In the genomic region with DNA sequence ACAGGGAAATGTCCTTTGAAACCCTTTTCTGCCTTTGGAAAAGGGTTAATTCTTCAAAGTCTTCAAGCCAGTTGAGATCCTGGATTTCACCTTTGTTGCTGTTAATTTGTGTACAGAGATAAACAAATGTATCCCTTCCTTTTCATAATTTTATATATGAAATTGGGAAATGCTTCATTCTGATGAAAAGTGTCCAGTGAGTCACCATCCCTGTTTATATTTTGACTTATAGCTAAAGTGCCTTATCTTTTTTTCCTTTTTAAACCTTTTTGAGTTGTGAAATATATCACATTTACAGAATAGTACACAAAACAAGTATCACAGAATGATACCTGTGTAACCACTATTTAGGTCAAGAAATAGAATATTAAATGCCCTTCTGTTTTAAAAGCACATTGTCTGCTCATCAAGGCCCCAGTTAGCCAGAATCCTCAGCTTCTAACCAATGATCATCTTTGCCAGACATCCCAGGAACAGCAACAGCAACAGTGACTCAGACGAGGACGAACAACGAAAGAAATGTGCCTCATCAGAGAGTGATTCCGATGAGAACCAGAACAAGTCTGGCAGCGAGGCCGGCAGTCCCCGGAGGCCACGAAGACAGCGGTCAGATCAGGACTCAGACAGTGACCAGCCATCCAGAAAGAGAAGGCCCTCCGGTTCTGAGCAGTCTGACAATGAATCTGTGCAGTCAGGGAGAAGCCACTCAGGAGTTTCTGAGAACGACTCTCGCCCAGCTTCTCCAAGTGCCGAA, we compare ENCODE assay signal across 1 cellular context.
TF ChIP-seq lines count a peak whose summit lies in the region.

No MANE protein-coding gene starts in this region.

TF ChIP-seq in SK-N-SH, 30 proteins besides CTCF, POLR2A, EP300 and RAD21 (continued from another document):
- TF ChIP-seq, protein P1, sequence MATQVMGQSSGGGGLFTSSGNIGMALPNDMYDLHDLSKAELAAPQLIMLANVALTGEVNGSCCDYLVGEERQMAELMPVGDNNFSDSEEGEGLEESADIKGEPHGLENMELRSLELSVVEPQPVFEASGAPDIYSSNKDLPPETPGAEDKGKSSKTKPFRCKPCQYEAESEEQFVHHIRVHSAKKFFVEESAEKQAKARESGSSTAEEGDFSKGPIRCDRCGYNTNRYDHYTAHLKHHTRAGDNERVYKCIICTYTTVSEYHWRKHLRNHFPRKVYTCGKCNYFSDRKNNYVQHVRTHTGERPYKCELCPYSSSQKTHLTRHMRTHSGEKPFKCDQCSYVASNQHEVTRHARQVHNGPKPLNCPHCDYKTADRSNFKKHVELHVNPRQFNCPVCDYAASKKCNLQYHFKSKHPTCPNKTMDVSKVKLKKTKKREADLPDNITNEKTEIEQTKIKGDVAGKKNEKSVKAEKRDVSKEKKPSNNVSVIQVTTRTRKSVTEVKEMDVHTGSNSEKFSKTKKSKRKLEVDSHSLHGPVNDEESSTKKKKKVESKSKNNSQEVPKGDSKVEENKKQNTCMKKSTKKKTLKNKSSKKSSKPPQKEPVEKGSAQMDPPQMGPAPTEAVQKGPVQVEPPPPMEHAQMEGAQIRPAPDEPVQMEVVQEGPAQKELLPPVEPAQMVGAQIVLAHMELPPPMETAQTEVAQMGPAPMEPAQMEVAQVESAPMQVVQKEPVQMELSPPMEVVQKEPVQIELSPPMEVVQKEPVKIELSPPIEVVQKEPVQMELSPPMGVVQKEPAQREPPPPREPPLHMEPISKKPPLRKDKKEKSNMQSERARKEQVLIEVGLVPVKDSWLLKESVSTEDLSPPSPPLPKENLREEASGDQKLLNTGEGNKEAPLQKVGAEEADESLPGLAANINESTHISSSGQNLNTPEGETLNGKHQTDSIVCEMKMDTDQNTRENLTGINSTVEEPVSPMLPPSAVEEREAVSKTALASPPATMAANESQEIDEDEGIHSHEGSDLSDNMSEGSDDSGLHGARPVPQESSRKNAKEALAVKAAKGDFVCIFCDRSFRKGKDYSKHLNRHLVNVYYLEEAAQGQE (IDR thresholded peaks at IDR 0.05; ENCODE audit: low read depth, low read length), result no peak
- no peak for TF ChIP-seq USF2 (IDR thresholded peaks at IDR 0.05; ENCODE audit: borderline replicate concordance, low read depth, low read length)
- no peak for TF ChIP-seq USF1 (IDR thresholded peaks at IDR 0.05; ENCODE audit: borderline replicate concordance, low read depth)
- no peak for TF ChIP-seq MEF2A (IDR thresholded peaks at IDR 0.05; ENCODE audit: borderline replicate concordance, low read depth)
- no peak for TF ChIP-seq IRF3 (IDR thresholded peaks at IDR 0.05; ENCODE audit: low read depth, low read length)
- no peak for TF ChIP-seq YY1 (IDR thresholded peaks at IDR 0.05; ENCODE audit: low read depth)
- no peak for TF ChIP-seq TAF1 (IDR thresholded peaks at IDR 0.05; ENCODE audit: borderline replicate concordance, low read depth, low read length)
- TF ChIP-seq ZBTB33 (IDR thresholded peaks at IDR 0.05; ENCODE audit: borderline replicate concordance, low read depth), result no peak
- TF ChIP-seq RFX5 (IDR thresholded peaks at IDR 0.05; ENCODE audit: low read length), result peak; percentile 53; the same call in 1 of the 2 replicates
- TF ChIP-seq JUND (IDR thresholded peaks at IDR 0.05), result peak; percentile 58
- TF ChIP-seq GABPA (IDR thresholded peaks at IDR 0.05; ENCODE audit: low read depth), result no peak
- TF ChIP-seq, protein P2, sequence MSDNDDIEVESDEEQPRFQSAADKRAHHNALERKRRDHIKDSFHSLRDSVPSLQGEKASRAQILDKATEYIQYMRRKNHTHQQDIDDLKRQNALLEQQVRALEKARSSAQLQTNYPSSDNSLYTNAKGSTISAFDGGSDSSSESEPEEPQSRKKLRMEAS (IDR thresholded peaks at IDR 0.05; ENCODE audit: low read depth), result peak; percentile 93
- TF ChIP-seq NFIC (IDR thresholded peaks at IDR 0.05; ENCODE audit: borderline replicate concordance), result peak; percentile 37; the same call in 1 of the 2 replicates
- TF ChIP-seq FOXM1 (IDR thresholded peaks at IDR 0.05; ENCODE audit: low read depth), result no peak
- TF ChIP-seq CHD2 (IDR thresholded peaks at IDR 0.05; ENCODE audit: low read length, partially characterized antibody), result peak; percentile 69
- no peak for TF ChIP-seq SMC3 (IDR thresholded peaks at IDR 0.05; ENCODE audit: low read depth, low read length)
TF ChIP-seq in SK-N-SH: peak in this region for 13.
